35 cellular contexts compared by ENCODE assay signal in genomic region chr16:31251435-31251834, GRCh38. TPM values are rescaled to one million over a fixed set of nuclear protein-coding genes. Genes with fewer than 3 reads are reported as not detected.
"Had no signal": no experiment of that assay in that cellular context is flagged by ENCODE, and none has a peak within 500 bp of the region (broad histone marks: within the 10 kb centered on the region; RNA-seq: fewer than 3 reads in every experiment).

No MANE protein-coding gene starts in this region.

- H3K27me3 ChIP-seq: neutrophil, thyroid gland, upper lobe of right lung had no signal

- ATAC-seq: activated naive CD8-positive, alpha-beta T cell treated with anti-CD3 and anti-CD28 coated beads, Interleukin-2, amount 50 U/mL, for 24 hours; activated T-cell treated with anti-CD3 and anti-CD28 coated beads, Interleukin-2, amount 50 U/mL, for 4 hours; gastroesophageal sphincter; mucosa of descending colon; upper lobe of right lung had no signal

- H3K27ac Mint-ChIP-seq: activated B cell treated with CpG ODN at 0.5 μM for 24 hours; activated naive CD8-positive, alpha-beta T cell treated with anti-CD3 and anti-CD28 coated beads, Interleukin-2, amount 50 U/mL, for 24 hours; nephron progenitor cell; stimulated activated effector memory CD8-positive, alpha-beta T cell treated with anti-CD3 and anti-CD28 coated beads, Interleukin-12 subunit alpha, Interleukin-12 subunit beta, amount 100 ng/mL, for 72 hours had no signal

- DNase-seq: activated B cell treated with CpG ODN at 0.5 μM for 24 hours; activated effector memory CD4-positive, alpha-beta T cell treated with Interleukin-2 at 50 U/mL for 16 hours; activated naive CD4-positive, alpha-beta T cell treated with Interleukin-2 at 50 U/mL for 16 hours; activated naive CD8-positive, alpha-beta T cell treated with anti-CD3 and anti-CD28 coated beads, Interleukin-2, amount 50 U/mL, for 24 hours; activated T-cell treated with anti-CD3 and anti-CD28 coated beads, Interleukin-2, amount 50 U/mL, for 4 hours; amygdala; central memory CD4-positive, alpha-beta T cell; islet precursor cell; left ventricle myocardium inferior; mesendoderm; mucosa of descending colon; nephron progenitor cell; retina; sigmoid colon; SK-N-SH; small intestine; stimulated activated CD4-positive, alpha-beta T cell treated with anti-CD3 and anti-CD28 coated beads, Interleukin-4, amount 100 ng/mL, for 24 hours; stomach; SW 1271; thyroid gland; upper lobe of right lung had no signal

- H3K27ac ChIP-seq: gastroesophageal sphincter, hepatocyte, left ventricle myocardium inferior, sigmoid colon, stomach, thyroid gland, upper lobe of right lung had no signal

- H3K4me3 ChIP-seq: gastroesophageal sphincter, hepatocyte, left ventricle myocardium inferior, lung, mucosa of descending colon, sigmoid colon, stomach, thyroid gland, upper lobe of right lung had no signal

- H3K27me3 Mint-ChIP-seq: activated B cell treated with CpG ODN at 0.5 μM for 24 hours; activated naive CD8-positive, alpha-beta T cell treated with anti-CD3 and anti-CD28 coated beads, Interleukin-2, amount 50 U/mL, for 24 hours had no signal

- H3K36me3 Mint-ChIP-seq: stimulated activated effector memory CD8-positive, alpha-beta T cell treated with anti-CD3 and anti-CD28 coated beads, Interleukin-12 subunit alpha, Interleukin-12 subunit beta, amount 100 ng/mL, for 72 hours had no signal

- H3K4me3 Mint-ChIP-seq: activated B cell treated with CpG ODN at 0.5 μM for 24 hours; activated naive CD8-positive, alpha-beta T cell treated with anti-CD3 and anti-CD28 coated beads, Interleukin-2, amount 50 U/mL, for 24 hours; activated T-cell treated with anti-CD3 and anti-CD28 coated beads, Interleukin-2, amount 50 U/mL, for 4 hours; nephron progenitor cell; stimulated activated effector memory CD8-positive, alpha-beta T cell treated with anti-CD3 and anti-CD28 coated beads, Interleukin-12 subunit alpha, Interleukin-12 subunit beta, amount 100 ng/mL, for 72 hours had no signal

- H3K36me3 ChIP-seq: gastroesophageal sphincter, left ventricle myocardium inferior, neutrophil, sigmoid colon, stomach, thyroid gland, upper lobe of right lung had no signal

- H3K9me3 ChIP-seq: gastroesophageal sphincter, left ventricle myocardium inferior, mucosa of descending colon, neutrophil, sigmoid colon, SK-N-SH, stomach, thyroid gland, upper lobe of right lung had no signal

- H3K4me1 Mint-ChIP-seq: nephron progenitor cell had no signal

- H3K9me3 Mint-ChIP-seq: activated B cell treated with CpG ODN at 0.5 μM for 24 hours; activated naive CD8-positive, alpha-beta T cell treated with anti-CD3 and anti-CD28 coated beads, Interleukin-2, amount 50 U/mL, for 24 hours; activated T-cell treated with anti-CD3 and anti-CD28 coated beads, Interleukin-2, amount 50 U/mL, for 4 hours; nephron progenitor cell; stimulated activated effector memory CD8-positive, alpha-beta T cell treated with anti-CD3 and anti-CD28 coated beads, Interleukin-12 subunit alpha, Interleukin-12 subunit beta, amount 100 ng/mL, for 72 hours had no signal

- H3K4me1 ChIP-seq: gastroesophageal sphincter, left ventricle myocardium inferior, sigmoid colon, stomach, thyroid gland, upper lobe of right lung had no signal

RNA-seq across cellular contexts. Expression of gene ITGAM, which starts 8.3 kb away (rescaled TPM):
- total RNA-seq: endothelial cell of umbilical vein, fibroblast of lung, fibroblast of villous mesenchyme, osteocyte had no signal
- polyA plus RNA-seq: endothelial cell of umbilical vein, hepatocyte had no signal

RNA-seq across cellular contexts. Expression of gene PYDC1, which starts 34.5 kb away (rescaled TPM):
- total RNA-seq: activated B cell treated with CpG ODN at 0.5 μM for 24 hours; activated CD8-positive, alpha-beta memory T cell treated with anti-CD3 and anti-CD28 coated beads for 36 hours; activated T-cell treated with anti-CD3 and anti-CD28 coated beads, Interleukin-2, amount 50 U/mL, for 4 hours; endothelial cell of umbilical vein; fibroblast of lung; fibroblast of villous mesenchyme; hepatocyte; left ventricle myocardium inferior; lung; mucosa of descending colon; myocyte; osteocyte; posterior vena cava; sigmoid colon; stomach; T-helper 2 cell treated with Interferon-gamma antibody and Interleukin-4, amounts not matched to agents 100 ng/mL and 5 ng/mL, for 36 hours; thyroid gland; upper lobe of right lung had no signal
- polyA plus RNA-seq: endothelial cell of umbilical vein, esophagus, fibroblast of lung, hepatocyte, lung, SK-N-SH, small intestine, stomach had no signal

RNA-seq across cellular contexts. Expression of gene TRIM72, which starts 37.5 kb away (rescaled TPM):
- total RNA-seq: activated CD8-positive, alpha-beta memory T cell treated with anti-CD3 and anti-CD28 coated beads for 36 hours; activated T-cell treated with anti-CD3 and anti-CD28 coated beads, Interleukin-2, amount 50 U/mL, for 4 hours; endothelial cell of umbilical vein; fibroblast of lung; fibroblast of villous mesenchyme; hepatocyte; osteocyte; T-helper 2 cell treated with Interferon-gamma antibody and Interleukin-4, amounts not matched to agents 100 ng/mL and 5 ng/mL, for 36 hours had no signal
- polyA plus RNA-seq: endothelial cell of umbilical vein, fibroblast of lung, hepatocyte had no signal
